Comparison of ENCODE assay signal across 16 cellular contexts in genomic region chr10:77279207-77279606, GRCh38.
DNase-seq lines count a peak whose midpoint lies in the region; ATAC-seq and FAIRE-seq lines count a peak whose summit lies in the region.
"Had no signal": no experiment of that assay in that cellular context is flagged by ENCODE, and none has a peak within 500 bp of the region (broad histone marks: within the 10 kb centered on the region; RNA-seq: fewer than 3 reads in every experiment).

No MANE protein-coding gene starts in this region.

- no peak for ATAC-seq in left cardiac atrium
- no peak for ATAC-seq in HG03097 (IDR thresholded peaks at IDR 0.05; ENCODE audit: low FRiP score, unreplicated experiment)

- H3K4me1 ChIP-seq in SJCRH30: peaks cover 25% of the 10 kb centered on the region

- no peaks in the 10 kb centered on the region for H3K36me3 ChIP-seq in SJCRH30
- H3K36me3 ChIP-seq: vagina had no signal

- no peaks in the 10 kb centered on the region for H3K27me3 ChIP-seq in SJCRH30
- H3K27me3 ChIP-seq: vagina had no signal

- peak; percentile 73 for FAIRE-seq in urothelium cell line (lab: Jason Lieb, UNC)

- H3K9me3 ChIP-seq in SJCRH30 (replicated peaks): peaks cover 5% of the 10 kb centered on the region; the same call in 1 of the 2 replicates
- H3K9me3 ChIP-seq: vagina had no signal

- intact Hi-C loops in left cardiac atrium (cut with DNase I): no loop called here

- DNase-seq in activated T-cell treated with anti-CD3 and anti-CD28 coated beads for 48 hours (ENCODE audit: low read depth): peak; percentile 1
- DNase-seq in activated T-cell treated with anti-CD3 and anti-CD28 coated beads, Interleukin-2, amount 50 U/mL, for 1 hour: no peak
- peak; percentile 75 to 88 for DNase-seq in SJCRH30
- peak; percentile 76 for DNase-seq in foreskin melanocyte
- DNase-seq in urothelium cell line (ENCODE audit: low spot score): peak; percentile 56
- no peak for DNase-seq in left cardiac atrium
- DNase-seq in DMS114 treated with DMSO at 0.1 percent for 48 hours (lab: John Stamatoyannopoulos, UW; ENCODE audit: unreplicated experiment): no peak
- DNase-seq: activated naive CD4-positive, alpha-beta T cell; AML-193; cerebellar nuclear complex; H9; NCI-H2107; PC-9; stimulated activated CD4-positive, alpha-beta T cell treated with anti-CD3 and anti-CD28 coated beads, Interleukin-2, amount 100 ng/mL, for 24 hours had no signal

- no peak overlapping the region for H3K4me3 ChIP-seq in SJCRH30
- H3K4me3 ChIP-seq: PC-9, vagina had no signal

- H3K27ac ChIP-seq in SJCRH30: peak overlapping the region; percentile 18
- H3K27ac ChIP-seq: PC-9, vagina had no signal

Comparison
In these comparisons a context has a peak if more than half of its experiments do, and no peak if none do; other contexts are left out.
1. DNase-seq: peak in activated T-cell treated with anti-CD3 and anti-CD28 coated beads for 48 hours (single experiment), SJCRH30 (2 of 2), foreskin melanocyte (single experiment) and urothelium cell line (single experiment); none in activated T-cell treated with anti-CD3 and anti-CD28 coated beads, Interleukin-2, amount 50 U/mL, for 1 hour (single experiment), left cardiac atrium (single experiment) and DMS114 treated with DMSO at 0.1 percent for 48 hours (single experiment).